In genomic region chr1:97094257-97094972, GRCh38 we compare ENCODE assay signal across 16 cellular contexts.
A peak's percentile ranks its signal among the peaks of the same experiment; 100 is the strongest.
DNase-seq lines count a peak whose midpoint lies in the region; ATAC-seq and TF ChIP-seq lines count a peak whose summit lies in the region.
"Had no signal": no experiment of that assay in that cellular context is flagged by ENCODE, and none has a peak within 500 bp of the region (broad histone marks: within the 10 kb centered on the region; RNA-seq: fewer than 3 reads in every experiment).

No MANE protein-coding gene starts in this region.

- 89 to 90% (median 90%) methylated on average over 5 of the region's 5 CpGs for WGBS in ovary, 3 donors

- intact Hi-C loops in ovary (cut with DNase I): no loop called here

- H3K4me3 Mint-ChIP-seq in GM23338: no peak overlapping the region
- H3K4me3 Mint-ChIP-seq: natural killer cell had no signal

- H3K9me2 ChIP-seq in GM23338 (ENCODE audit: insufficient read depth): no peaks in the 10 kb centered on the region

- no peaks in the 10 kb centered on the region for H3K79me2 ChIP-seq in GM23338 (replicated peaks; ENCODE audit: insufficient read depth)

- H4K20me1 ChIP-seq in GM23338 (replicated peaks; ENCODE audit: insufficient read depth): no peaks in the 10 kb centered on the region

- DNase-seq in GM23338 (ENCODE audit: low spot score) (no peak), SJSA1 (ENCODE audit: low read depth in 1 of 2, low spot score in 2 of 2) (peak; percentile 47 to 88), fibroblast of peridontal ligament (ENCODE audit: extremely low read depth) (peak; percentile 49), NCI-H446 (lab: John Stamatoyannopoulos, UW) (no peak), Ammon's horn (ENCODE audit: low spot score) (no peak), ovary (no peak)
- DNase-seq in activated effector memory CD4-positive, alpha-beta T cell treated with Interleukin-2 at 50 U/mL for 16 hours: no peak
- DNase-seq: activated T-cell treated with anti-CD3 and anti-CD28 coated beads, Interleukin-2, amount 50 U/mL, for 48 hours; body of pancreas; DMS79 treated with DMSO at 0.1 percent for 48 hours; H7; natural killer cell; NCI-H1417 treated with DMSO at 0.1 percent for 48 hours; tibial artery had no signal

- H3K27me3 ChIP-seq in GM23338 (ENCODE audit: insufficient read depth): no peaks in the 10 kb centered on the region
- H3K27me3 ChIP-seq in SJSA1 (replicated peaks): no peaks in the 10 kb centered on the region
- H3K27me3 ChIP-seq in skeletal muscle satellite cell (ENCODE audit: control insufficient read depth, insufficient read depth, low read length): no peaks in the 10 kb centered on the region
- H3K27me3 ChIP-seq in ovary: no peaks in the 10 kb centered on the region
- H3K27me3 ChIP-seq: body of pancreas, tibial artery had no signal

- peak overlapping the region; percentile 61; the same call in 1 of the 2 replicates for H2AFZ ChIP-seq in GM23338

- ATAC-seq in GM23338: no peak
- ATAC-seq: activated CD4-positive, CD25-positive, alpha-beta regulatory T cell treated with anti-CD3 and anti-CD28 coated beads, Interleukin-2, amount 50 U/mL, for 24 hours; body of pancreas; natural killer cell had no signal

- H3K4me3 ChIP-seq in GM23338 (no peak overlapping the region), SJSA1 (no peak overlapping the region), skeletal muscle satellite cell (ENCODE audit: low read length) (no peak overlapping the region), ovary (no peak overlapping the region)
- H3K4me3 ChIP-seq: body of pancreas, tibial artery had no signal

- H3K27ac Mint-ChIP-seq in GM23338: no peak overlapping the region
- H3K27ac Mint-ChIP-seq: natural killer cell had no signal

- H3K4me2 ChIP-seq in GM23338 (no peak overlapping the region), skeletal muscle satellite cell (ENCODE audit: low read length) (peak overlapping the region; percentile 69)

- TF ChIP-seq CTCF in GM23338 (conservative IDR thresholded peaks at IDR 0.05; ENCODE audit: low read depth in 2 of 2) (no peak), ovary (IDR thresholded peaks at IDR 0.05) (no peak)

- no peak for TF ChIP-seq POLR2A in ovary (IDR thresholded peaks at IDR 0.05)

- no peaks in the 10 kb centered on the region for H3F3A ChIP-seq in GM23338 (replicated peaks; ENCODE audit: low read depth)

- 0 out of 3 replicates have a peak, but pooled peaks cover 1% of the 10 kb centered on the region for H3K4me1 Mint-ChIP-seq in GM23338

- no peak for TF ChIP-seq EP300 in ovary (IDR thresholded peaks at IDR 0.05)

- no peak overlapping the region for H3K27ac ChIP-seq in GM23338 (ENCODE audit: low read depth)
- H3K27ac ChIP-seq in SJSA1: peak overlapping the region; percentile 86
- no peak overlapping the region for H3K27ac ChIP-seq in ovary
- H3K27ac ChIP-seq: body of pancreas, tibial artery had no signal

- H3K9me3 ChIP-seq in SJSA1 (replicated peaks) (no peaks in the 10 kb centered on the region), skeletal muscle satellite cell (replicated peaks; ENCODE audit: low read length) (no peaks in the 10 kb centered on the region), ovary (no peaks in the 10 kb centered on the region)
- H3K9me3 ChIP-seq: body of pancreas, tibial artery had no signal

- H3K27me3 Mint-ChIP-seq in GM23338 (ENCODE audit: insufficient read depth, low read depth, poor library complexity): no peaks in the 10 kb centered on the region

- H3K4me1 ChIP-seq in GM23338 (ENCODE audit: insufficient read depth) (peaks cover 5% of the 10 kb centered on the region; the same call in 1 of the 2 replicates), SJSA1 (replicated peaks) (peaks cover 33% of the 10 kb centered on the region), skeletal muscle satellite cell (ENCODE audit: control insufficient read depth, insufficient read depth, low read length) (peaks cover 14% of the 10 kb centered on the region), ovary (ENCODE audit: insufficient read depth) (no peaks in the 10 kb centered on the region)
- H3K4me1 ChIP-seq: body of pancreas, tibial artery had no signal

- H3K36me3 ChIP-seq in GM23338 (ENCODE audit: insufficient read depth) (no peaks in the 10 kb centered on the region), SJSA1 (no peaks in the 10 kb centered on the region), skeletal muscle satellite cell (ENCODE audit: insufficient read depth, low read length) (no peaks in the 10 kb centered on the region), ovary (no peaks in the 10 kb centered on the region)

- H3K9me3 Mint-ChIP-seq in GM23338: no peaks in the 10 kb centered on the region; the same call in 2 of the 3 replicates
- H3K9me3 Mint-ChIP-seq: natural killer cell had no signal

- no peak overlapping the region for H3K9ac ChIP-seq in skeletal muscle satellite cell (ENCODE audit: low read depth, low read length)

- no peaks in the 10 kb centered on the region; the same call in 2 of the 3 replicates for H3K36me3 Mint-ChIP-seq in GM23338 (ENCODE audit: low read depth)

TF ChIP-seq in GM23338, 12 proteins besides CTCF, POLR2A, EP300 and RAD21:
- TF ChIP-seq, protein P1, sequence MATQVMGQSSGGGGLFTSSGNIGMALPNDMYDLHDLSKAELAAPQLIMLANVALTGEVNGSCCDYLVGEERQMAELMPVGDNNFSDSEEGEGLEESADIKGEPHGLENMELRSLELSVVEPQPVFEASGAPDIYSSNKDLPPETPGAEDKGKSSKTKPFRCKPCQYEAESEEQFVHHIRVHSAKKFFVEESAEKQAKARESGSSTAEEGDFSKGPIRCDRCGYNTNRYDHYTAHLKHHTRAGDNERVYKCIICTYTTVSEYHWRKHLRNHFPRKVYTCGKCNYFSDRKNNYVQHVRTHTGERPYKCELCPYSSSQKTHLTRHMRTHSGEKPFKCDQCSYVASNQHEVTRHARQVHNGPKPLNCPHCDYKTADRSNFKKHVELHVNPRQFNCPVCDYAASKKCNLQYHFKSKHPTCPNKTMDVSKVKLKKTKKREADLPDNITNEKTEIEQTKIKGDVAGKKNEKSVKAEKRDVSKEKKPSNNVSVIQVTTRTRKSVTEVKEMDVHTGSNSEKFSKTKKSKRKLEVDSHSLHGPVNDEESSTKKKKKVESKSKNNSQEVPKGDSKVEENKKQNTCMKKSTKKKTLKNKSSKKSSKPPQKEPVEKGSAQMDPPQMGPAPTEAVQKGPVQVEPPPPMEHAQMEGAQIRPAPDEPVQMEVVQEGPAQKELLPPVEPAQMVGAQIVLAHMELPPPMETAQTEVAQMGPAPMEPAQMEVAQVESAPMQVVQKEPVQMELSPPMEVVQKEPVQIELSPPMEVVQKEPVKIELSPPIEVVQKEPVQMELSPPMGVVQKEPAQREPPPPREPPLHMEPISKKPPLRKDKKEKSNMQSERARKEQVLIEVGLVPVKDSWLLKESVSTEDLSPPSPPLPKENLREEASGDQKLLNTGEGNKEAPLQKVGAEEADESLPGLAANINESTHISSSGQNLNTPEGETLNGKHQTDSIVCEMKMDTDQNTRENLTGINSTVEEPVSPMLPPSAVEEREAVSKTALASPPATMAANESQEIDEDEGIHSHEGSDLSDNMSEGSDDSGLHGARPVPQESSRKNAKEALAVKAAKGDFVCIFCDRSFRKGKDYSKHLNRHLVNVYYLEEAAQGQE (IDR thresholded peaks at IDR 0.05; ENCODE audit: unreplicated experiment): no peak
TF ChIP-seq in GM23338: peak in this region for 0.

Comparison
In these comparisons a context has a peak if more than half of its experiments do, and no peak if none do; other contexts are left out.
1. DNase-seq: peak in SJSA1 (2 of 2) and fibroblast of peridontal ligament (single experiment); none in GM23338 (single experiment), NCI-H446 (0 of 2), Ammon's horn (single experiment), ovary (0 of 5) and activated effector memory CD4-positive, alpha-beta T cell treated with Interleukin-2 at 50 U/mL for 16 hours (single experiment).